1 cellular context compared by ENCODE assay signal in the genomic region with DNA sequence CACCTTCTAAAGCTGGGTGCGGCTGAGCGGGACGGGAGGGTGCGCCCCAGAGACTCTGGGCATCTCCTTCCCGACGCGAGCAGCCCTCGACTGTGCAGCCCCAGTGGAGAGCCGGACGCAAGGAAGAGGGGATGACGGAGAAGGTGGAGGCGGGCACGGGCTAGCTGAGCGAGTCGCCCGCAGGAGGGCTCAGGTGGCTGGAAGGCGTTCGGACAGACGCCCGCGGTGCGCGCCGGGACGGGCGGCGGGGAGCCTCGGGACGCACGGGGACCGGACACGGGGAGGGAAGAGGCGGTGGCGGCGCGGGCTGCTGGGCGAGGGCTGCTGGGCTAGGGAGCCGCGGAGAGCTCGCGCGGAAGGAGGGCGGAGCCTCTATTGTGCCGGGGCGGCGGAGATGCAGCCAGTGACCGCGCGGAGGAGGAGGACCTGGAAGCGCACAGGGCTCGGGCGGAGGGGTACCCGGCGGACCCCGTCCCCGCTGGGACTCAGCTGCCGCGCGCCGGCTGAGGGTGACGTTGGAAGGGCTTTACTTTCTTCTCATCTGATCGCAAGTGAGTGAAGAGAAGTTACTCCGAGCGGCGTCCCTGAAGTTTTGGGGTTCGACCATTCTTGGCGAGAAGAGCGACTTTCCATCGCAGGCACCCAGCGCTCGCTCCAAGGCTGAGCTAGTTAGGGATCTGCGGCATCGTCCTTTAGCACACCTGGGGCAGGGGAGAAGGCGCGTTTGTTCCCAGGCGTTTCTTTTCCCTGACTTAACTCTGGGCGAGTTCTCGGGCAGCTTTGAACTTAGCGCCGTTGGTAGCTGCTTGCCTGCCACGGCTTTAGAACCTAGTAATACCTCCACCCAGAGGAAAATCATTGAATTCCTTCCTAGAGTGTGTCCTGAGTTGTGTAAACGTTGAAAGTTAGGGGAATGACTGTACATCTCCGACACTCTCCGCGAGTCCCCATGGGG.
A peak's percentile ranks its signal among the peaks of the same experiment; 100 is the strongest.
TF ChIP-seq lines count a peak whose summit lies in the region.

Gene OLFML2B, minus strand, starts transcription at position 323 of the 955 bp plus-strand sequence. CDS start 439 bp downstream, outside the sequence.

TF ChIP-seq in GM12878, 131 proteins besides CTCF, POLR2A, EP300 and RAD21:
- TF ChIP-seq KAT2A (conservative IDR thresholded peaks at IDR 0.05; ENCODE audit: control insufficient read depth, low read depth, low read length), result no peak
- TF ChIP-seq HDAC2 (IDR thresholded peaks at IDR 0.05), result 0 out of 2 replicates have a peak, but pooled peaks have one; percentile 44
- TF ChIP-seq, protein P1, sequence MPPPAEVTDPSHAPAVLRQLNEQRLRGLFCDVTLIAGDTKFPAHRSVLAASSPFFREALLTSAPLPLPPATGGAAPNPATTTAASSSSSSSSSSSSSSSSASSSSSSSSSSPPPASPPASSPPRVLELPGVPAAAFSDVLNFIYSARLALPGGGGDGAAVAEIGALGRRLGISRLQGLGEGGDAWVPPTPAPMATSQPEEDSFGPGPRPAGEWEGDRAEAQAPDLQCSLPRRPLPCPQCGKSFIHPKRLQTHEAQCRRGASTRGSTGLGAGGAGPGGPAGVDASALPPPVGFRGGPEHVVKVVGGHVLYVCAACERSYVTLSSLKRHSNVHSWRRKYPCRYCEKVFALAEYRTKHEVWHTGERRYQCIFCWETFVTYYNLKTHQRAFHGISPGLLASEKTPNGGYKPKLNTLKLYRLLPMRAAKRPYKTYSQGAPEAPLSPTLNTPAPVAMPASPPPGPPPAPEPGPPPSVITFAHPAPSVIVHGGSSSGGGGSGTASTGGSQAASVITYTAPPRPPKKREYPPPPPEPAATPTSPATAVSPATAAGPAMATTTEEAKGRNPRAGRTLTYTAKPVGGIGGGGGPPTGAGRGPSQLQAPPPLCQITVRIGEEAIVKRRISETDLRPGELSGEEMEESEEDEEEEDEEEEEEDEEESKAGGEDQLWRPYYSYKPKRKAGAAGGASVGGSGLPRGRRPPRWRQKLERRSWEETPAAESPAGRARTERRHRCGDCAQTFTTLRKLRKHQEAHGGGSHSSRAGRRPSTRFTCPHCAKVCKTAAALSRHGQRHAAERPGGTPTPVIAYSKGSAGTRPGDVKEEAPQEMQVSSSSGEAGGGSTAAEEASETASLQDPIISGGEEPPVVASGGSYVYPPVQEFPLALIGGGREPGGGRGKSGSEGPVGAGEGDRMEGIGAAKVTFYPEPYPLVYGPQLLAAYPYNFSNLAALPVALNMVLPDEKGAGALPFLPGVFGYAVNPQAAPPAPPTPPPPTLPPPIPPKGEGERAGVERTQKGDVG (CRISPR knock-in tag; IDR thresholded peaks at IDR 0.05), result no peak
- TF ChIP-seq ZNF24 (IDR thresholded peaks at IDR 0.05), result no peak
- TF ChIP-seq HDAC6 (IDR thresholded peaks at IDR 0.05; ENCODE audit: unreplicated experiment), result peak; percentile 96
- TF ChIP-seq IRF3 (IDR thresholded peaks at IDR 0.05), result no peak
- no peak for TF ChIP-seq TCF12 (IDR thresholded peaks at IDR 0.05; ENCODE audit: low read depth, low read length)
